Comparison of ENCODE assay signal across 10 cellular contexts in the genomic region with DNA sequence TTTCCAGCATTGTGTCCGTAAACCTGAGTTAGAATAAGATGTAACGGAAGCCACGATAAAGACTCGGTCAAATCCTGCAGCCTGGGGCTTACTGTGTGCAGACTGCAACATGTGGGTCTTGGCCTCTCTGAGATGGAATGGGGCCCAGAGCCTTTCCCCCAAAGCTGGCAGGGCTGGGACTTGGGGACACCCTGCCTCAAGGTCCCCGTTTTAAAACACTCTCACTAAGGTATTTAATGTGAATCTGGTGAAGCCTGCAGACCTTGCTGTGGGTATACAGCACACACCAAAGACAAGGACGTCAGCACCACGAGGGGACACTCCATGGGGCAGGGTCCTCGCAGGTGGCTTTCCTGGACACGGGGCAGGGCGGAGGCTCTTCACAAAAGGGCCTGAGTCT. TPM values are rescaled to one million over a fixed set of nuclear protein-coding genes. Genes with fewer than 3 reads are reported as not detected.
DNase-seq lines count a peak whose midpoint lies in the region; ATAC-seq and TF ChIP-seq lines count a peak whose summit lies in the region.
"Had no signal": no experiment of that assay in that cellular context is flagged by ENCODE, and none has a peak within 500 bp of the region (broad histone marks: within the 10 kb centered on the region; RNA-seq: fewer than 3 reads in every experiment).

No MANE protein-coding gene starts in this region.

- peaks cover 43% of the 10 kb centered on the region for H3K4me1 Mint-ChIP-seq in activated CD4-positive, alpha-beta memory T cell treated with anti-CD3 and anti-CD28 coated beads, Interleukin-2, amount 10 ng/mL, durations not matched to agents 7 days and 5 days
- peaks cover 36% of the 10 kb centered on the region for H3K4me1 Mint-ChIP-seq in activated CD4-positive, alpha-beta memory T cell treated with anti-CD3 and anti-CD28 coated beads for 36 hours (ENCODE audit: low read depth)
- H3K4me1 Mint-ChIP-seq in activated T-helper 2 cell treated with anti-CD3 and anti-CD28 coated beads, Interferon-gamma antibody, Interleukin-2, Interleukin-4, amounts not matched to agents 10 μg/mL and 5 μg/mL and 100 μg/mL, durations not matched to agents 14 hours and 24 hours and 36 hours (ENCODE audit: low read depth), result peaks cover 20% of the 10 kb centered on the region
- peaks cover 23 to 30% of the 10 kb centered on the region in 2 donors for H3K4me1 Mint-ChIP-seq in natural killer cell treated with Interleukin-12 subunit alpha and Interleukin-12 subunit beta and Interleukin-15 and Interleukin-18, amount 100 ng/mL, for 72 hours (ENCODE audit: low read depth in 2 of 2)

- H3K79me2 ChIP-seq in HCT116 (ENCODE audit: insufficient read depth, low read length), result peaks cover 50% of the 10 kb centered on the region

- RAD21 ChIA-PET in HCT116 (lab: Charles Lee; ENCODE audit: low non-redundant PET in 1 of 2, low total read pairs in 2 of 2, uncharacterized antibody in 2 of 2, unreplicated experiment in 2 of 2), result no interaction called here

- no peak for TF ChIP-seq RAD21 in HCT116 (IDR thresholded peaks at IDR 0.05; ENCODE audit: low read depth)

- H3K4me2 ChIP-seq in HCT116 (ENCODE audit: low read length), result peak overlapping the region; percentile 99

- CTCF ChIA-PET in activated CD4-positive, alpha-beta memory T cell treated with anti-CD3 and anti-CD28 coated beads, Interleukin-2, amount 10 ng/mL, durations not matched to agents 7 days and 5 days (lab: Charles Lee), result interaction anchor here (0.9 to 1.1 kb wide), 2 partner anchors 14 to 53 kb away, joined by 3 to 4 read pairs; no protein-coding TSS in a partner anchor
- CTCF ChIA-PET in activated CD4-positive, alpha-beta memory T cell treated with anti-CD3 and anti-CD28 coated beads for 36 hours (lab: Charles Lee), result interaction anchor here (1.1 kb wide), 1 partner anchor 98 kb away, joined by 3 read pairs; no protein-coding TSS in a partner anchor
- CTCF ChIA-PET in HCT116 (lab: Charles Lee), result no interaction called here

- peaks cover 12 to 35% of the 10 kb centered on the region in 2 experiments; a peak in 3 of 4 replicates for H3K4me1 ChIP-seq in HCT116 (ENCODE audit: control insufficient read depth in 1 of 2, insufficient read depth in 2 of 2, low read length in 2 of 2)

- H3K36me3 Mint-ChIP-seq in activated CD4-positive, alpha-beta memory T cell treated with anti-CD3 and anti-CD28 coated beads, Interleukin-2, amount 10 ng/mL, durations not matched to agents 7 days and 5 days (ENCODE audit: low read depth), result peaks cover 11% of the 10 kb centered on the region
- peaks cover 8% of the 10 kb centered on the region for H3K36me3 Mint-ChIP-seq in activated CD4-positive, alpha-beta memory T cell treated with anti-CD3 and anti-CD28 coated beads for 36 hours
- H3K36me3 Mint-ChIP-seq in activated T-helper 2 cell treated with anti-CD3 and anti-CD28 coated beads, Interferon-gamma antibody, Interleukin-2, Interleukin-4, amounts not matched to agents 10 μg/mL and 5 μg/mL and 100 μg/mL, durations not matched to agents 14 hours and 24 hours and 36 hours (ENCODE audit: low read depth), result peaks cover 34% of the 10 kb centered on the region
- H3K36me3 Mint-ChIP-seq in natural killer cell treated with Interleukin-12 subunit alpha and Interleukin-12 subunit beta and Interleukin-15 and Interleukin-18, amount 100 ng/mL, for 72 hours, result no peaks in the 10 kb centered on the region

- no peaks in the 10 kb centered on the region for H3K27me3 ChIP-seq in HCT116 (ENCODE audit: insufficient read depth, low read length)
- H3K27me3 ChIP-seq: tibial artery had no signal

- H4K20me1 ChIP-seq in HCT116 (ENCODE audit: insufficient read depth), result no peaks in the 10 kb centered on the region

- POLR2A ChIA-PET in activated CD4-positive, alpha-beta memory T cell treated with anti-CD3 and anti-CD28 coated beads, Interleukin-2, amount 10 ng/mL, durations not matched to agents 7 days and 5 days (lab: Charles Lee), result no interaction called here
- POLR2A ChIA-PET in activated CD4-positive, alpha-beta memory T cell treated with anti-CD3 and anti-CD28 coated beads for 36 hours (lab: Charles Lee), result interaction anchor here (0.7 kb wide), 1 partner anchor 156 kb away, joined by 3 read pairs; no protein-coding TSS in a partner anchor
- POLR2A ChIA-PET in HCT116 (lab: Charles Lee), result no interaction called here

- peak overlapping the region; percentile 86 for H3K27ac ChIP-seq in HCT116 (ENCODE audit: low read depth, low read length)
- H3K27ac ChIP-seq: PC-9, tibial artery had no signal

- H3K9me2 ChIP-seq in HCT116 (ENCODE audit: insufficient read depth), result no peaks in the 10 kb centered on the region

- no peaks in the 10 kb centered on the region for H3K27me3 Mint-ChIP-seq in activated CD4-positive, alpha-beta memory T cell treated with anti-CD3 and anti-CD28 coated beads, Interleukin-2, amount 10 ng/mL, durations not matched to agents 7 days and 5 days
- H3K27me3 Mint-ChIP-seq in activated CD4-positive, alpha-beta memory T cell treated with anti-CD3 and anti-CD28 coated beads for 36 hours, result no peaks in the 10 kb centered on the region
- no peaks in the 10 kb centered on the region for H3K27me3 Mint-ChIP-seq in activated T-helper 2 cell treated with anti-CD3 and anti-CD28 coated beads, Interferon-gamma antibody, Interleukin-2, Interleukin-4, amounts not matched to agents 10 μg/mL and 5 μg/mL and 100 μg/mL, durations not matched to agents 14 hours and 24 hours and 36 hours (ENCODE audit: low read depth)
- no peaks in the 10 kb centered on the region for H3K27me3 Mint-ChIP-seq in natural killer cell treated with Interleukin-12 subunit alpha and Interleukin-12 subunit beta and Interleukin-15 and Interleukin-18, amount 100 ng/mL, for 72 hours

- no peaks in the 10 kb centered on the region for H3K9me3 Mint-ChIP-seq in activated CD4-positive, alpha-beta memory T cell treated with anti-CD3 and anti-CD28 coated beads, Interleukin-2, amount 10 ng/mL, durations not matched to agents 7 days and 5 days
- no peaks in the 10 kb centered on the region for H3K9me3 Mint-ChIP-seq in activated CD4-positive, alpha-beta memory T cell treated with anti-CD3 and anti-CD28 coated beads for 36 hours
- no peaks in the 10 kb centered on the region for H3K9me3 Mint-ChIP-seq in activated T-helper 2 cell treated with anti-CD3 and anti-CD28 coated beads, Interferon-gamma antibody, Interleukin-2, Interleukin-4, amounts not matched to agents 10 μg/mL and 5 μg/mL and 100 μg/mL, durations not matched to agents 14 hours and 24 hours and 36 hours
- H3K9me3 Mint-ChIP-seq in natural killer cell treated with Interleukin-12 subunit alpha and Interleukin-12 subunit beta and Interleukin-15 and Interleukin-18, amount 100 ng/mL, for 72 hours, result no peaks in the 10 kb centered on the region

- no peak overlapping the region for H3K4me3 ChIP-seq in HCT116 (replicated peaks in 1 of 2; ENCODE audit: low read depth in 1 of 2, low read length in 2 of 2)
- H3K4me3 ChIP-seq: PC-9, tibial artery had no signal

- H3K9ac ChIP-seq in HCT116 (ENCODE audit: low read length), result no peak overlapping the region

- no peaks in the 10 kb centered on the region for H3K9me3 ChIP-seq in HCT116 (ENCODE audit: control insufficient read depth in 1 of 2, insufficient read depth in 1 of 2, low read depth in 1 of 2, low read length in 2 of 2)
- H3K9me3 ChIP-seq: tibial artery had no signal

- no peak for TF ChIP-seq POLR2A in HCT116 (IDR thresholded peaks at IDR 0.05; ENCODE audit: borderline replicate concordance, extremely low read depth, insufficient read depth, insufficient read length)

- H3K36me3 ChIP-seq in HCT116 (ENCODE audit: control insufficient read depth in 1 of 2, insufficient read depth in 2 of 2, low read length in 2 of 2), result peaks cover 2 to 10% of the 10 kb centered on the region in 2 experiments; a peak in 1 of 4 replicates

- ATAC-seq in HCT116 (no peak), GM19463 (IDR thresholded peaks at IDR 0.05; ENCODE audit: unreplicated experiment) (no peak), HG02759 (IDR thresholded peaks at IDR 0.05; ENCODE audit: unreplicated experiment) (no peak)
- no peak for ATAC-seq in natural killer cell treated with Interleukin-12 subunit alpha and Interleukin-12 subunit beta and Interleukin-15 and Interleukin-18, amount 100 ng/mL, for 72 hours

- DNase-seq in activated CD4-positive, alpha-beta memory T cell treated with anti-CD3 and anti-CD28 coated beads, Interleukin-2, amount 10 ng/mL, durations not matched to agents 7 days and 5 days, result no peak
- DNase-seq in activated CD4-positive, alpha-beta memory T cell treated with anti-CD3 and anti-CD28 coated beads for 36 hours, result no peak
- DNase-seq in HCT116 (ENCODE audit: low read depth, low spot score) (no peak), MV-4-11 (lab: John Stamatoyannopoulos, UW) (no peak)
- DNase-seq in activated T-helper 2 cell treated with anti-CD3 and anti-CD28 coated beads, Interferon-gamma antibody, Interleukin-2, Interleukin-4, amounts not matched to agents 10 μg/mL and 5 μg/mL and 100 μg/mL, durations not matched to agents 14 hours and 24 hours and 36 hours (ENCODE audit: low spot score), result no peak
- no peak for DNase-seq in natural killer cell treated with Interleukin-12 subunit alpha and Interleukin-12 subunit beta and Interleukin-15 and Interleukin-18, amount 100 ng/mL, for 72 hours (ENCODE audit: low spot score)

- TF ChIP-seq CTCF in HCT116 (IDR thresholded peaks at IDR 0.05 in 2 of 3, conservative IDR thresholded peaks at IDR 0.05 in 1 of 3; ENCODE audit: borderline replicate concordance in 1 of 3, insufficient read depth in 1 of 3, low read depth in 2 of 3, low read length in 2 of 3), result no peak

- H3K27ac Mint-ChIP-seq in activated CD4-positive, alpha-beta memory T cell treated with anti-CD3 and anti-CD28 coated beads, Interleukin-2, amount 10 ng/mL, durations not matched to agents 7 days and 5 days, result peak overlapping the region; percentile 21
- no peak overlapping the region for H3K27ac Mint-ChIP-seq in activated CD4-positive, alpha-beta memory T cell treated with anti-CD3 and anti-CD28 coated beads for 36 hours
- H3K27ac Mint-ChIP-seq in activated T-helper 2 cell treated with anti-CD3 and anti-CD28 coated beads, Interferon-gamma antibody, Interleukin-2, Interleukin-4, amounts not matched to agents 10 μg/mL and 5 μg/mL and 100 μg/mL, durations not matched to agents 14 hours and 24 hours and 36 hours, result no peak overlapping the region
- peak overlapping the region in 1 of 2 donors; percentile 75 for H3K27ac Mint-ChIP-seq in natural killer cell treated with Interleukin-12 subunit alpha and Interleukin-12 subunit beta and Interleukin-15 and Interleukin-18, amount 100 ng/mL, for 72 hours

- intact Hi-C loops in activated CD4-positive, alpha-beta memory T cell treated with anti-CD3 and anti-CD28 coated beads for 36 hours (cut with micrococcal nuclease), result loop anchor here (1.0 kb wide), 1 partner anchor 99 kb away; no protein-coding TSS in a partner anchor
- intact Hi-C loops in HCT116 (cut with micrococcal nuclease), result loop anchor here (1.0 kb wide), 2 partner anchors 99 to 252 kb away; no protein-coding TSS in a partner anchor
- intact Hi-C loops in activated T-helper 2 cell treated with anti-CD3 and anti-CD28 coated beads, Interferon-gamma antibody, Interleukin-2, Interleukin-4, amounts not matched to agents 10 μg/mL and 5 μg/mL and 100 μg/mL, durations not matched to agents 14 hours and 24 hours and 36 hours (cut with micrococcal nuclease), result loop anchor here (5.0 kb wide), 2 partner anchors 99 to 139 kb away; no protein-coding TSS in a partner anchor

- BruUV-seq in HCT116 (replicated peaks; lab: Mats Ljungman, UMichigan), result no TSS peak

- H2AFZ ChIP-seq in HCT116 (ENCODE audit: low read depth, low read length, poor library complexity, severe bottlenecking), result no peak overlapping the region
- H2AFZ ChIP-seq: PC-9 had no signal

- H3K4me3 Mint-ChIP-seq in activated CD4-positive, alpha-beta memory T cell treated with anti-CD3 and anti-CD28 coated beads, Interleukin-2, amount 10 ng/mL, durations not matched to agents 7 days and 5 days, result no peak overlapping the region
- no peak overlapping the region for H3K4me3 Mint-ChIP-seq in activated CD4-positive, alpha-beta memory T cell treated with anti-CD3 and anti-CD28 coated beads for 36 hours
- H3K4me3 Mint-ChIP-seq in activated T-helper 2 cell treated with anti-CD3 and anti-CD28 coated beads, Interferon-gamma antibody, Interleukin-2, Interleukin-4, amounts not matched to agents 10 μg/mL and 5 μg/mL and 100 μg/mL, durations not matched to agents 14 hours and 24 hours and 36 hours (ENCODE audit: low read depth), result peak overlapping the region; percentile 96
- H3K4me3 Mint-ChIP-seq in natural killer cell treated with Interleukin-12 subunit alpha and Interleukin-12 subunit beta and Interleukin-15 and Interleukin-18, amount 100 ng/mL, for 72 hours, result peak overlapping the region; percentile 87

RNA-seq across cellular contexts. Expression of a gene that starts 2.1 kb away (rescaled TPM):
- total RNA-seq in activated CD4-positive, alpha-beta memory T cell treated with anti-CD3 and anti-CD28 coated beads, Interleukin-2, amount 10 ng/mL, durations not matched to agents 7 days and 5 days, result 10 to 100 TPM; 27.8 to 33.5 TPM
- total RNA-seq in activated CD4-positive, alpha-beta memory T cell treated with anti-CD3 and anti-CD28 coated beads for 36 hours, result 10 to 100 TPM; 49.8 to 55.9 TPM
- 102 TPM for total RNA-seq in HCT116 (2021; ENCODE audit: unreplicated experiment)
- 193 and 202 TPM in 2 replicates for polyA plus RNA-seq in HCT116 (2012)
- total RNA-seq in activated T-helper 2 cell treated with anti-CD3 and anti-CD28 coated beads, Interferon-gamma antibody, Interleukin-2, Interleukin-4, amounts not matched to agents 10 μg/mL and 5 μg/mL and 100 μg/mL, durations not matched to agents 14 hours and 24 hours and 36 hours, result 57.7 and 58.1 TPM in 2 replicates
- 100 to 1,000 TPM in 1 of 2 donors, 10 to 100 TPM in 1; 58.1 to 107 TPM for total RNA-seq in natural killer cell treated with Interleukin-12 subunit alpha and Interleukin-12 subunit beta and Interleukin-15 and Interleukin-18, amount 100 ng/mL, for 72 hours

RNA-seq across cellular contexts. Expression of a gene that starts 2.3 kb away (rescaled TPM):
- total RNA-seq in activated CD4-positive, alpha-beta memory T cell treated with anti-CD3 and anti-CD28 coated beads, Interleukin-2, amount 10 ng/mL, durations not matched to agents 7 days and 5 days, result 10 to 100 TPM; 55.0 to 55.4 TPM
- 10 to 100 TPM; 20.0 to 24.6 TPM for total RNA-seq in activated CD4-positive, alpha-beta memory T cell treated with anti-CD3 and anti-CD28 coated beads for 36 hours
- total RNA-seq in HCT116 (2021; ENCODE audit: unreplicated experiment), result 50.6 TPM
- 24.0 and 26.4 TPM in 2 replicates for polyA plus RNA-seq in HCT116 (2012)
- 33.4 and 39.1 TPM in 2 replicates for total RNA-seq in activated T-helper 2 cell treated with anti-CD3 and anti-CD28 coated beads, Interferon-gamma antibody, Interleukin-2, Interleukin-4, amounts not matched to agents 10 μg/mL and 5 μg/mL and 100 μg/mL, durations not matched to agents 14 hours and 24 hours and 36 hours
- 10 to 100 TPM; 47.9 to 61.7 TPM for total RNA-seq in natural killer cell treated with Interleukin-12 subunit alpha and Interleukin-12 subunit beta and Interleukin-15 and Interleukin-18, amount 100 ng/mL, for 72 hours

RNA-seq across cellular contexts. Expression of a gene that starts 18.4 kb away (rescaled TPM):
- total RNA-seq in activated CD4-positive, alpha-beta memory T cell treated with anti-CD3 and anti-CD28 coated beads, Interleukin-2, amount 10 ng/mL, durations not matched to agents 7 days and 5 days, result 10 to 100 TPM; 10.1 to 11.6 TPM
- 10 to 100 TPM; 11.1 to 11.3 TPM for total RNA-seq in activated CD4-positive, alpha-beta memory T cell treated with anti-CD3 and anti-CD28 coated beads for 36 hours
- total RNA-seq in HCT116 (2021; ENCODE audit: unreplicated experiment), result 30.2 TPM
- 28.5 and 28.9 TPM in 2 replicates for polyA plus RNA-seq in HCT116 (2012)
- total RNA-seq in activated T-helper 2 cell treated with anti-CD3 and anti-CD28 coated beads, Interferon-gamma antibody, Interleukin-2, Interleukin-4, amounts not matched to agents 10 μg/mL and 5 μg/mL and 100 μg/mL, durations not matched to agents 14 hours and 24 hours and 36 hours, result 14.0 and 14.8 TPM in 2 replicates
- 10 to 100 TPM in 1 of 2 donors, 1 to 10 TPM in 1; 7.8 to 14.5 TPM for total RNA-seq in natural killer cell treated with Interleukin-12 subunit alpha and Interleukin-12 subunit beta and Interleukin-15 and Interleukin-18, amount 100 ng/mL, for 72 hours

RNA-seq across cellular contexts. Expression of a gene that starts 53.9 kb away (rescaled TPM):
- total RNA-seq in activated CD4-positive, alpha-beta memory T cell treated with anti-CD3 and anti-CD28 coated beads, Interleukin-2, amount 10 ng/mL, durations not matched to agents 7 days and 5 days, result 100 to 1,000 TPM; 112 to 114 TPM
- total RNA-seq in activated CD4-positive, alpha-beta memory T cell treated with anti-CD3 and anti-CD28 coated beads for 36 hours, result 10 to 100 TPM; 60.7 to 60.9 TPM
- 109 TPM for total RNA-seq in HCT116 (2021; ENCODE audit: unreplicated experiment)
- 75.0 and 96.2 TPM in 2 replicates for polyA plus RNA-seq in HCT116 (2012)
- total RNA-seq in activated T-helper 2 cell treated with anti-CD3 and anti-CD28 coated beads, Interferon-gamma antibody, Interleukin-2, Interleukin-4, amounts not matched to agents 10 μg/mL and 5 μg/mL and 100 μg/mL, durations not matched to agents 14 hours and 24 hours and 36 hours, result 102 and 116 TPM in 2 replicates
- total RNA-seq in natural killer cell treated with Interleukin-12 subunit alpha and Interleukin-12 subunit beta and Interleukin-15 and Interleukin-18, amount 100 ng/mL, for 72 hours, result 100 to 1,000 TPM in 1 of 2 donors, 10 to 100 TPM in 1; 92.4 to 136 TPM

Comparison
In these comparisons a context has a peak if more than half of its experiments do, and no peak if none do; other contexts are left out.
1. H3K4me3 Mint-ChIP-seq: peak in activated T-helper 2 cell treated with anti-CD3 and anti-CD28 coated beads, Interferon-gamma antibody, Interleukin-2, Interleukin-4, amounts not matched to agents 10 μg/mL and 5 μg/mL and 100 μg/mL, durations not matched to agents 14 hours and 24 hours and 36 hours (single experiment) and natural killer cell treated with Interleukin-12 subunit alpha and Interleukin-12 subunit beta and Interleukin-15 and Interleukin-18, amount 100 ng/mL, for 72 hours (single experiment); none in activated CD4-positive, alpha-beta memory T cell treated with anti-CD3 and anti-CD28 coated beads, Interleukin-2, amount 10 ng/mL, durations not matched to agents 7 days and 5 days (single experiment) and activated CD4-positive, alpha-beta memory T cell treated with anti-CD3 and anti-CD28 coated beads for 36 hours (single experiment).